In genomic region chr5:150256416-150257064, GRCh38 we compare ENCODE assay signal across 1 cellular context.
TF ChIP-seq lines count a peak whose summit lies in the region.

No MANE protein-coding gene starts in this region.

TF ChIP-seq in IMR-90, 13 proteins besides CTCF, POLR2A, EP300 and RAD21 (continued from another document):
- no peak for TF ChIP-seq RFX5 (IDR thresholded peaks at IDR 0.05; ENCODE audit: low read depth, low read length)
